In the genomic region with DNA sequence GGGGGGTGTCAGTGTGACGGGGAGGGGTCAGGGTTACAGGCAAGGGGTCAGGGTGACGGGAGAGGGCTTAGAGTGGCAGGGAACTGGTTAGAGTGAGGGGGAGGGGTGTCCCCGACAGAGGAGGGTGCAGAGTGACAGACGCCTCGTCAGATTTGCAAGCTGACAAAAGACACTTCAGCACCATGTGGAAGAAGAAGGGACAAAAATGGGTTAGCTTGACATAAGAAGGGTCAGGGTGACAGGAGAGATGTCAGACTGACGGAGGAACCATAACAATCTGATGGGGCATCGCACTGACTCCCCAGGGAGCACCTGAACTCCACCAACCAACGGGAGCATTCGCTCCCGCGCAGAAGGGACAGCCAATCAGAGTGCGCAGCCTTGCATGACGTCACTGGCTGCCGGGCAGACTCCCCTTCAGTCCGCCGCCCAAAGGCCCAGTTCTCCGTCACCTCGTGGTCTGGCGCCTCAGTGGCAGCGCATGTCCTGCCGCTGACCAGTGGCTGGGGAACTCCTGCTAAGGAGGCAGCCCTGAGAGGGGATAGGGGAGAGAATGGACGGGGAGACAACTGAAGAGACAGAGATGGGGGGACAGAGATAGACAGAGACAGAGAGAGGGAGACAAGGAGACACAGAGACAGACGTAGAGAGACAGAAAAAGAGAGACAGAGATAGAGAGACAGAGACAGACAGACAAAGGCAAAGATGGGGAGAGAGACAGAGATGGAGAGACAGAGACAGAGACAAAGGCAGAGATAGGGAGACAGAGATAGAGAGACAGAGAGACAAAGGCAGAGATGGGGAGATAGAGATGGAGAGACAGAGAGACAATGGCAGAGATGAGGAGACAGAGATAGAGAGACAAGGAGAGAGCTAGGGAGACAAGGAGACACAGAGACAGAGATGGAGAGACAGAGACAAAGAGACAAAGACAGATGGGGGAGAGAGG, we compare ENCODE assay signal across 9 cellular contexts. TPM values are rescaled to one million over a fixed set of nuclear protein-coding genes. Genes with fewer than 3 reads are reported as not detected.
DNase-seq lines count a peak whose midpoint lies in the region.
"Had no signal": no experiment of that assay in that cellular context is flagged by ENCODE, and none has a peak within 500 bp of the region (broad histone marks: within the 10 kb centered on the region; RNA-seq: fewer than 3 reads in every experiment).

No MANE protein-coding gene starts in this region.

- peak; percentile 5 for DNase-seq in DMS53 treated with DMSO at 0.1 percent for 48 hours (lab: John Stamatoyannopoulos, UW; ENCODE audit: unreplicated experiment)
- peak; percentile 64 for DNase-seq in HCEC 1CT
- peak; percentile 49 for DNase-seq in NCI-H446 treated with DMSO at 0.1 percent for 48 hours (lab: John Stamatoyannopoulos, UW)
- peak; percentile 57 to 65 for DNase-seq in activated CD4-positive, alpha-beta T cell treated with anti-CD3 and anti-CD28 coated beads, Interleukin-2, amount 50 U/mL, for 24 hours (ENCODE audit: low read depth in 1 of 2, low spot score in 1 of 2)
- peak; percentile 57 to 78 for DNase-seq in dermis microvascular lymphatic vessel endothelial cell (ENCODE audit: low read depth in 2 of 2)
- peak; percentile 86 for DNase-seq in medulla oblongata (ENCODE audit: extremely low spot score)
- peak; percentile 36 to 43 for DNase-seq in stimulated activated CD8-positive, alpha-beta memory T cell treated with anti-CD3 and anti-CD28 coated beads, Interleukin-15, amount 100 ng/mL, for 4 hours (ENCODE audit: low read depth in 2 of 2)
- DNase-seq in DMS79 (lab: John Stamatoyannopoulos, UW) = no peak

RNA-seq across cellular contexts. Expression of a gene that starts 30.2 kb away (rescaled TPM):
- 0.89 TPM in 1 of 2 replicates, not detected in the other for total RNA-seq in dermis microvascular lymphatic vessel endothelial cell
- total RNA-seq: PC-9 had no signal

RNA-seq across cellular contexts. Expression of a gene that starts 39.8 kb away (rescaled TPM):
- total RNA-seq in dermis microvascular lymphatic vessel endothelial cell = under 0.01 TPM in 1 of 2 replicates, not detected in the other
- total RNA-seq: PC-9 had no signal

RNA-seq across cellular contexts. Expression of a gene that starts 40.2 kb away (rescaled TPM):
- total RNA-seq in dermis microvascular lymphatic vessel endothelial cell = under 0.01 and 0.13 TPM in 2 replicates
- total RNA-seq: PC-9 had no signal

RNA-seq across cellular contexts. Expression of a gene that starts 43.7 kb away (rescaled TPM):
- total RNA-seq in dermis microvascular lymphatic vessel endothelial cell = 1.3 and 2.1 TPM in 2 replicates
- total RNA-seq: PC-9 had no signal
